Comparison of ENCODE assay signal across 27 cellular contexts in genomic region chr9:111712369-111712768, GRCh38.
"Had no signal": no experiment of that assay in that cellular context is flagged by ENCODE, and none has a peak within 500 bp of the region (broad histone marks: within the 10 kb centered on the region; RNA-seq: fewer than 3 reads in every experiment).

No MANE protein-coding gene starts in this region.

- H3K79me2 ChIP-seq: hepatocyte, parathyroid adenoma had no signal

- H3K9me3 Mint-ChIP-seq: effector memory CD8-positive, alpha-beta T cell; naive B cell; natural killer cell treated with Interleukin-12 subunit alpha and Interleukin-12 subunit beta and Interleukin-15 and Interleukin-18, amount 100 ng/mL, for 72 hours; neural crest cell; stimulated activated naive B cell treated with anti-CD40 and anti-IgM and Interleukin-4, amounts not matched to agents 10 μg/mL and 1 μg/mL and 100 μg/mL, for 72 hours; stimulated activated naive CD8-positive, alpha-beta T cell treated with anti-CD3 and anti-CD28 coated beads, Interleukin-15, Interleukin-2, amounts not matched to agents 100 ng/mL and 50 ng/mL, for 24 hours had no signal

- H3K36me3 Mint-ChIP-seq: naive B cell; natural killer cell treated with Interleukin-12 subunit alpha and Interleukin-12 subunit beta and Interleukin-15 and Interleukin-18, amount 100 ng/mL, for 72 hours; stimulated activated naive B cell treated with anti-CD40 and anti-IgM and Interleukin-4, amounts not matched to agents 10 μg/mL and 1 μg/mL and 100 μg/mL, for 72 hours had no signal

- H2AFZ ChIP-seq: hepatocyte, parathyroid adenoma had no signal

- H3K27me3 Mint-ChIP-seq: effector memory CD8-positive, alpha-beta T cell; naive B cell; natural killer cell treated with Interleukin-12 subunit alpha and Interleukin-12 subunit beta and Interleukin-15 and Interleukin-18, amount 100 ng/mL, for 72 hours; progenitor cell of endocrine pancreas; stimulated activated naive B cell treated with anti-CD40 and anti-IgM and Interleukin-4, amounts not matched to agents 10 μg/mL and 1 μg/mL and 100 μg/mL, for 72 hours; stimulated activated naive CD8-positive, alpha-beta T cell treated with anti-CD3 and anti-CD28 coated beads, Interleukin-15, Interleukin-2, amounts not matched to agents 100 ng/mL and 50 ng/mL, for 24 hours had no signal

- H3K9ac ChIP-seq: parathyroid adenoma had no signal

- H3K4me2 ChIP-seq: hepatocyte had no signal

- H3K27me3 ChIP-seq: gastrocnemius medialis, heart left ventricle, hepatocyte, neutrophil, right lobe of liver, tibial nerve, upper lobe of left lung had no signal

- H3K4me1 ChIP-seq: gastrocnemius medialis, heart left ventricle, left ventricle myocardium inferior, lower lobe of right lung, parathyroid adenoma, right lobe of liver, tibial nerve, upper lobe of left lung had no signal

- H3K27ac ChIP-seq: gastrocnemius medialis, heart left ventricle, hepatocyte, left ventricle myocardium inferior, lower lobe of right lung, neutrophil, parathyroid adenoma, right lobe of liver, thoracic aorta, tibial nerve, upper lobe of left lung had no signal

- H3K4me3 ChIP-seq: gastrocnemius medialis, heart left ventricle, hepatocyte, left ventricle myocardium inferior, lower lobe of right lung, mucosa of descending colon, right lobe of liver, thoracic aorta, tibial nerve, upper lobe of left lung had no signal

- ATAC-seq: effector memory CD8-positive, alpha-beta T cell; esophagus mucosa; gastrocnemius medialis; heart left ventricle; left cardiac atrium; lower lobe of right lung; mucosa of descending colon; natural killer cell treated with Interleukin-12 subunit alpha and Interleukin-12 subunit beta and Interleukin-15 and Interleukin-18, amount 100 ng/mL, for 72 hours; right lobe of liver had no signal

- H3K27ac Mint-ChIP-seq: effector memory CD8-positive, alpha-beta T cell; naive B cell; natural killer cell treated with Interleukin-12 subunit alpha and Interleukin-12 subunit beta and Interleukin-15 and Interleukin-18, amount 100 ng/mL, for 72 hours; progenitor cell of endocrine pancreas; stimulated activated naive B cell treated with anti-CD40 and anti-IgM and Interleukin-4, amounts not matched to agents 10 μg/mL and 1 μg/mL and 100 μg/mL, for 72 hours; stimulated activated naive CD8-positive, alpha-beta T cell treated with anti-CD3 and anti-CD28 coated beads, Interleukin-15, Interleukin-2, amounts not matched to agents 100 ng/mL and 50 ng/mL, for 24 hours had no signal

- H3K4me1 Mint-ChIP-seq: naive B cell; neural crest cell; stimulated activated naive B cell treated with anti-CD40 and anti-IgM and Interleukin-4, amounts not matched to agents 10 μg/mL and 1 μg/mL and 100 μg/mL, for 72 hours had no signal

- DNase-seq: cerebellar nuclear complex; cortex of kidney; effector memory CD8-positive, alpha-beta T cell; foreskin fibroblast; gastrocnemius medialis; heart left ventricle; left cardiac atrium; left ventricle myocardium inferior; lower lobe of right lung; mucosa of descending colon; naive B cell; right lobe of liver; small intestine; stimulated activated CD4-positive, alpha-beta T cell treated with anti-CD3 and anti-CD28 coated beads, Interleukin-15, amount 100 ng/mL, for 24 hours; stimulated activated CD4-positive, alpha-beta T cell treated with anti-CD3 and anti-CD28 coated beads, Interleukin-2, amount 100 ng/mL, for 48 hours; stimulated activated naive B cell treated with anti-CD40 and anti-IgM and Interleukin-4, amounts not matched to agents 10 μg/mL and 1 μg/mL and 100 μg/mL, for 72 hours; upper lobe of left lung had no signal

- H3K4me3 Mint-ChIP-seq: effector memory CD8-positive, alpha-beta T cell; naive B cell; natural killer cell treated with Interleukin-12 subunit alpha and Interleukin-12 subunit beta and Interleukin-15 and Interleukin-18, amount 100 ng/mL, for 72 hours; neural crest cell; stimulated activated naive B cell treated with anti-CD40 and anti-IgM and Interleukin-4, amounts not matched to agents 10 μg/mL and 1 μg/mL and 100 μg/mL, for 72 hours; stimulated activated naive CD8-positive, alpha-beta T cell treated with anti-CD3 and anti-CD28 coated beads, Interleukin-15, Interleukin-2, amounts not matched to agents 100 ng/mL and 50 ng/mL, for 24 hours had no signal

- H3K36me3 ChIP-seq: gastrocnemius medialis, heart left ventricle, left ventricle myocardium inferior, lower lobe of right lung, neutrophil, right lobe of liver, thoracic aorta, tibial nerve, upper lobe of left lung had no signal

- H3K9me3 ChIP-seq: gastrocnemius medialis, heart left ventricle, left ventricle myocardium inferior, lower lobe of right lung, mucosa of descending colon, neutrophil, right lobe of liver, thoracic aorta, tibial nerve, upper lobe of left lung had no signal
